25 cellular contexts compared by ENCODE assay signal in the genomic region with DNA sequence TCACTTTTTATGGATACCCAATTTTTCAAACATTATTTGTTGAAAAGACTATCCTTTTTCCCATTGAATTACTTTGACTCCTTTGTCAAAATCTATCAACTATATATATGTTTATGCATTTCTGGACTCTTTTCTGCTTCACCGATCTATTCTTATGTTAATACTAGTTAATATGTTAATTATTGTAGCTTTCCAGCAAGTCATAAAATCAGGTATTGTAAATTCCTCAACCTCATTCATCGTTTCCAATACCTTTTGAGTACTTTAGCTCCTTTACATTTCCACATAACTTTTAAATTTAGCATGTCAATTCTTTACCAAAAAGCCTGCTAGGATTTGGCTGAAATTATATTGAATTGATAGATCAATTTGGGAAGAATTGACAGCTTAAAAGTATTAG.
"Had no signal": no experiment of that assay in that cellular context is flagged by ENCODE, and none has a peak within 500 bp of the region (broad histone marks: within the 10 kb centered on the region; RNA-seq: fewer than 3 reads in every experiment).

No MANE protein-coding gene starts in this region.

- ATAC-seq: effector memory CD8-positive, alpha-beta T cell; esophagus mucosa; foreskin keratinocyte; gastrocnemius medialis; gastroesophageal sphincter; heart left ventricle; heart right ventricle had no signal

- H3K27me3 ChIP-seq: colonic mucosa, dorsolateral prefrontal cortex, esophagus muscularis mucosa, esophagus squamous epithelium, foreskin keratinocyte, gastrocnemius medialis, gastroesophageal sphincter, heart left ventricle, heart right ventricle had no signal

- H3K9me3 Mint-ChIP-seq: dendritic cell treated with granulocyte-macrophage colony-stimulating factor and Interleukin-4, amounts not matched to agents 40 ng/mL and 50 ng/mL, for 4 days; effector memory CD8-positive, alpha-beta T cell; endodermal cell had no signal

- H3K27ac ChIP-seq: colonic mucosa, coronary artery, dorsolateral prefrontal cortex, epithelial cell of prostate, esophagus muscularis mucosa, esophagus squamous epithelium, foreskin keratinocyte, gastrocnemius medialis, gastroesophageal sphincter, heart left ventricle, heart right ventricle had no signal

- DNase-seq: colonic mucosa; cortex of kidney; dermis blood vessel endothelial cell; dorsolateral prefrontal cortex; effector CD4-positive, alpha-beta T cell; effector CD8-positive, alpha-beta T cell; effector memory CD4-positive, alpha-beta T cell; effector memory CD8-positive, alpha-beta T cell; endodermal cell; erythroblast; esophagus squamous epithelium; foreskin fibroblast; foreskin keratinocyte; foreskin melanocyte; gastrocnemius medialis; glutamatergic neuron; head of caudate nucleus; heart left ventricle; heart right ventricle had no signal

- H3K4me1 ChIP-seq: colonic mucosa, esophagus muscularis mucosa, esophagus squamous epithelium, foreskin keratinocyte, gastrocnemius medialis, gastroesophageal sphincter had no signal

- H3K4me3 Mint-ChIP-seq: dendritic cell treated with granulocyte-macrophage colony-stimulating factor and Interleukin-4, amounts not matched to agents 40 ng/mL and 50 ng/mL, for 4 days; effector memory CD8-positive, alpha-beta T cell; endodermal cell had no signal

- H3K4me3 ChIP-seq: colonic mucosa, coronary artery, dorsolateral prefrontal cortex, esophagus muscularis mucosa, esophagus squamous epithelium, gastrocnemius medialis, gastroesophageal sphincter, heart left ventricle, heart right ventricle had no signal

- H3K4me1 Mint-ChIP-seq: endodermal cell had no signal

- H3K27ac Mint-ChIP-seq: dendritic cell treated with granulocyte-macrophage colony-stimulating factor and Interleukin-4, amounts not matched to agents 40 ng/mL and 50 ng/mL, for 4 days; effector memory CD8-positive, alpha-beta T cell; endodermal cell had no signal

- H3K36me3 ChIP-seq: colonic mucosa, esophagus squamous epithelium had no signal

- H3K27me3 Mint-ChIP-seq: dendritic cell treated with granulocyte-macrophage colony-stimulating factor and Interleukin-4, amounts not matched to agents 40 ng/mL and 50 ng/mL, for 4 days had no signal
